ENCODE assay signal across 18 cellular contexts in the genomic region with DNA sequence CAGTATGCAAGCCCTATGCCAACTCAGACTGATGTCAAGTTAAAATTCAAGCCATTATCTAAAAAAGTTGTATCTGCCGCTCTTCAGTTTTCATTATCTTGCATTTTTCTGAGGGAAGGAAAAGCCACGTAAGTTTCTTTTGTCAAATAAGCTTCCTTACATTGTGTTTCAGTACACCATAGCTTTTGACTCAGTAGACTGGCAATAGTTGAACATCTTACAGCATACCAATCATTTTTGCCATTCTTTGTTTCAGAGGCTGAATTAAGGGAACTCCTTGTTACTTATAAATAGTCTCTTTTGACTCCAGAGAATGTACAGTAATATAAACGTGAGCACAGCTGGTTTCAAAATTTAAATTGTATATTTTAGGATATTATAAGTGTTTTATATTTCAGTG.
DNase-seq lines count a peak whose midpoint lies in the region; TF ChIP-seq lines count a peak whose summit lies in the region.
"Had no signal": no experiment of that assay in that cellular context is flagged by ENCODE, and none has a peak within 500 bp of the region (broad histone marks: within the 10 kb centered on the region; RNA-seq: fewer than 3 reads in every experiment).

No MANE protein-coding gene starts in this region.

- H3K4me3 Mint-ChIP-seq in immature natural killer cell (no peak overlapping the region), neural progenitor cell (no peak overlapping the region)
- H3K4me3 Mint-ChIP-seq: activated CD4-positive, alpha-beta memory T cell treated with anti-CD3 and anti-CD28 coated beads for 36 hours; activated naive CD8-positive, alpha-beta T cell treated with anti-CD3 and anti-CD28 coated beads, Interleukin-2, amount 50 U/mL, for 24 hours had no signal

- H4K12ac ChIP-seq in trophoblast cell (ENCODE audit: low read depth, low read length), result no peak overlapping the region

- no peak overlapping the region for H2BK5ac ChIP-seq in trophoblast cell (ENCODE audit: low read depth, low read length, poor library complexity)

- no peak overlapping the region for H4K91ac ChIP-seq in trophoblast cell (ENCODE audit: low read depth, low read length)

- H2BK12ac ChIP-seq in trophoblast cell (ENCODE audit: low read length), result no peak overlapping the region

- no peaks in the 10 kb centered on the region for H3K9me3 ChIP-seq in SJSA1 (replicated peaks)
- H3K9me3 ChIP-seq in trophoblast cell (ENCODE audit: insufficient read depth, low read depth, low read length), result no peaks in the 10 kb centered on the region
- no peaks in the 10 kb centered on the region for H3K9me3 ChIP-seq in neural progenitor cell (ENCODE audit: low read depth)
- H3K9me3 ChIP-seq: psoas muscle had no signal

- H3K4me2 ChIP-seq in trophoblast cell (ENCODE audit: low read length), result peak overlapping the region; percentile 25
- H3K4me2 ChIP-seq in neural progenitor cell, result no peak overlapping the region

- H3K27ac Mint-ChIP-seq in immature natural killer cell, result no peak overlapping the region
- H3K27ac Mint-ChIP-seq in neural progenitor cell, result no peak overlapping the region
- H3K27ac Mint-ChIP-seq: activated CD4-positive, alpha-beta memory T cell treated with anti-CD3 and anti-CD28 coated beads for 36 hours; activated naive CD8-positive, alpha-beta T cell treated with anti-CD3 and anti-CD28 coated beads, Interleukin-2, amount 50 U/mL, for 24 hours had no signal

- no peaks in the 10 kb centered on the region for H3K27me3 ChIP-seq in SJSA1 (replicated peaks)
- no peaks in the 10 kb centered on the region for H3K27me3 ChIP-seq in trophoblast cell (ENCODE audit: insufficient read depth, low read length)
- no peaks in the 10 kb centered on the region for H3K27me3 ChIP-seq in neural progenitor cell

- H3K36me3 ChIP-seq in SJSA1 (peaks cover 22% of the 10 kb centered on the region), trophoblast cell (ENCODE audit: control insufficient read depth in 1 of 2, insufficient read depth in 2 of 2, low read length in 2 of 2) (peaks cover 3 to 6% of the 10 kb centered on the region in 2 experiments), neural progenitor cell (peaks cover 8% of the 10 kb centered on the region)

- H2AFZ ChIP-seq in trophoblast cell (ENCODE audit: insufficient read depth, low read length, poor library complexity), result no peak overlapping the region
- H2AFZ ChIP-seq in neural progenitor cell (replicated peaks), result no peak overlapping the region

- no peaks in the 10 kb centered on the region for H3F3A ChIP-seq in neural progenitor cell (ENCODE audit: low read depth)

- H3K23ac ChIP-seq in trophoblast cell (ENCODE audit: low read length), result no peak overlapping the region

- no peak overlapping the region for H2BK120ac ChIP-seq in trophoblast cell (ENCODE audit: insufficient read depth, low read length, poor library complexity)

- no peak overlapping the region for H3K9ac ChIP-seq in trophoblast cell (ENCODE audit: low read length)
- H3K9ac ChIP-seq in neural progenitor cell, result no peak overlapping the region

- no peaks in the 10 kb centered on the region for H4K20me1 ChIP-seq in neural progenitor cell (ENCODE audit: low read depth)

- H2AK5ac ChIP-seq in trophoblast cell (ENCODE audit: low read length), result no peak overlapping the region

- TF ChIP-seq CTCF in fibroblast of pulmonary artery (IDR thresholded peaks at IDR 0.05; ENCODE audit: low read length, missing control alignments) (no peak), neural progenitor cell (IDR thresholded peaks at IDR 0.05) (no peak)

- peaks cover 15 to 17% (median 16%) of the 10 kb centered on the region in 3 donors for H3K36me3 Mint-ChIP-seq in immature natural killer cell
- H3K36me3 Mint-ChIP-seq in neural progenitor cell, result peaks cover 22% of the 10 kb centered on the region

- no peaks in the 10 kb centered on the region for H3K79me1 ChIP-seq in trophoblast cell (ENCODE audit: low read length)

- H3K14ac ChIP-seq in trophoblast cell (ENCODE audit: low read length), result no peak overlapping the region

- DNase-seq in EH (ENCODE audit: low read depth), result peak; percentile 78
- DNase-seq in SJSA1 (ENCODE audit: low read depth in 1 of 2, low spot score in 2 of 2), result peak in 1 of 2 experiments; percentile 67
- DNase-seq in fibroblast of pulmonary artery (ENCODE audit: low read depth), result peak; percentile 86
- DNase-seq in trophoblast cell, result peak in 1 of 2 donors; percentile 73
- DNase-seq in immature natural killer cell, result no peak
- DNase-seq in NCI-H774 (lab: John Stamatoyannopoulos, UW), result no peak
- no peak for DNase-seq in neural progenitor cell (ENCODE audit: low spot score)
- DNase-seq: activated CD4-positive, alpha-beta memory T cell treated with anti-CD3 and anti-CD28 coated beads for 36 hours; activated naive CD8-positive, alpha-beta T cell treated with anti-CD3 and anti-CD28 coated beads, Interleukin-2, amount 50 U/mL, for 24 hours; C1 segment of cervical spinal cord; DMS53; erythroblast; hippocampal formation; NCI-H2029 treated with DMSO at 0.1 percent for 48 hours; NCI-H526; PC-3; psoas muscle had no signal

- no peak overlapping the region for H4K8ac ChIP-seq in trophoblast cell (ENCODE audit: low read depth, low read length)

- no CpG with 5 or more reads among the region's 3 CpGs for WGBS in trophoblast cell (ENCODE audit: extremely low coverage, insufficient coverage, insufficient read length)

- H3K27ac ChIP-seq in SJSA1, result peak overlapping the region; percentile 80
- no peak overlapping the region for H3K27ac ChIP-seq in trophoblast cell (ENCODE audit: low read depth, low read length)
- H3K27ac ChIP-seq in neural progenitor cell, result no peak overlapping the region
- H3K27ac ChIP-seq: coronary artery, psoas muscle had no signal

- H3K4me1 ChIP-seq in SJSA1 (replicated peaks), result peaks cover 31% of the 10 kb centered on the region
- no peaks in the 10 kb centered on the region for H3K4me1 ChIP-seq in trophoblast cell (ENCODE audit: control insufficient read depth in 1 of 2, insufficient read depth in 2 of 2, low read length in 2 of 2)
- peaks cover 15% of the 10 kb centered on the region for H3K4me1 ChIP-seq in neural progenitor cell
- H3K4me1 ChIP-seq: psoas muscle had no signal

- H3K4ac ChIP-seq in trophoblast cell (ENCODE audit: low read depth, low read length), result no peak overlapping the region

- H3K9me3 Mint-ChIP-seq in immature natural killer cell (no peaks in the 10 kb centered on the region), neural progenitor cell (peaks cover 4% of the 10 kb centered on the region)
- H3K9me3 Mint-ChIP-seq: activated naive CD8-positive, alpha-beta T cell treated with anti-CD3 and anti-CD28 coated beads, Interleukin-2, amount 50 U/mL, for 24 hours had no signal

- no peaks in the 10 kb centered on the region for H3K27me3 Mint-ChIP-seq in immature natural killer cell (ENCODE audit: low read depth in 3 of 3)
- H3K27me3 Mint-ChIP-seq in neural progenitor cell (ENCODE audit: insufficient read depth, low read depth), result no peaks in the 10 kb centered on the region
- H3K27me3 Mint-ChIP-seq: activated CD4-positive, alpha-beta memory T cell treated with anti-CD3 and anti-CD28 coated beads for 36 hours; activated naive CD8-positive, alpha-beta T cell treated with anti-CD3 and anti-CD28 coated beads, Interleukin-2, amount 50 U/mL, for 24 hours had no signal

- H3K4me3 ChIP-seq in SJSA1 (no peak overlapping the region), fibroblast of pulmonary artery (replicated peaks; ENCODE audit: low read depth, low read length) (no peak overlapping the region), trophoblast cell (ENCODE audit: low read depth, low read length) (no peak overlapping the region), neural progenitor cell (no peak overlapping the region)
- H3K4me3 ChIP-seq: coronary artery, psoas muscle had no signal

- H3K79me2 ChIP-seq in trophoblast cell (ENCODE audit: control insufficient read depth, insufficient read depth, low read length, poor library complexity) (no peaks in the 10 kb centered on the region), neural progenitor cell (ENCODE audit: low read depth) (peaks cover 12% of the 10 kb centered on the region)

- no peak overlapping the region for H3K18ac ChIP-seq in trophoblast cell (ENCODE audit: low read length)

- H3K4me1 Mint-ChIP-seq in immature natural killer cell (no peaks in the 10 kb centered on the region), neural progenitor cell (no peaks in the 10 kb centered on the region)
- H3K4me1 Mint-ChIP-seq: activated naive CD8-positive, alpha-beta T cell treated with anti-CD3 and anti-CD28 coated beads, Interleukin-2, amount 50 U/mL, for 24 hours had no signal

Comparison
In these comparisons a context has a peak if more than half of its experiments do, and no peak if none do; other contexts are left out.
1. DNase-seq: peak in EH (single experiment) and fibroblast of pulmonary artery (single experiment); none in immature natural killer cell (0 of 3), NCI-H774 (single experiment) and neural progenitor cell (single experiment).